ENCODE assay signal across 24 cellular contexts in the genomic region with DNA sequence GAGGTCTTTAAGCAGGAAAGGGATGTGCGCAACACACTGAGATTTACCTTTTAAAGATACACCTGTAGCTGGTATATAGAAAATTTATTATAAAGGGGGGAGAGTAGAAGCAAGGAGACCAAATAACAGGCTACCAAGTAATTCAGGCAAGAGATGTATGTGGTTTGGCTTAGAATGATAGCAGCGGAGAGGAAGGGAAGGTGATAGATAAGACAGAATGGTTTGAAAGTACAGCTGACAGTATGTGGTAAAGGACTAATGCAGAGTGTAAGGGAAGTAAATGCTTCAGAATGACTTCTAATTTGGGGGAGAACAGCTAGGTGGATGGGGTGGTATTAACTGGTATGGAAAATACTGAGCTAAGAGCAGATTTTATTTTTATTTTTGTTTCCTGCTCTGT.
"Had no signal": no experiment of that assay in that cellular context is flagged by ENCODE, and none has a peak within 500 bp of the region (broad histone marks: within the 10 kb centered on the region; RNA-seq: fewer than 3 reads in every experiment).

No MANE protein-coding gene starts in this region.

- H3K4me2 ChIP-seq: smooth muscle cell had no signal

- FAIRE-seq: keratinocyte had no signal

- H3K27me3 ChIP-seq: ovary, right atrium auricular region, right lobe of liver, tibial nerve, uterus had no signal

- H3K9me3 ChIP-seq: ovary, right lobe of liver, uterus had no signal

- H3K4me1 ChIP-seq: right atrium auricular region, right lobe of liver, tibial nerve, uterus had no signal

- H3K27ac ChIP-seq: ovary, right atrium auricular region, right lobe of liver, tibial nerve, uterus had no signal

- H3K36me3 ChIP-seq: ovary, right atrium auricular region, right lobe of liver, tibial nerve, uterus had no signal

- H3K4me3 ChIP-seq: lung, mucosa of descending colon, ovary, right atrium auricular region, right lobe of liver, smooth muscle cell, tibial nerve, uterus had no signal

- DNase-seq: hippocampal formation; kidney glomerular epithelial cell; left cardiac atrium; midbrain; mucosa of descending colon; naive thymus-derived CD4-positive, alpha-beta T cell; ovary; right lobe of liver; stimulated activated CD4-positive, alpha-beta T cell treated with anti-CD3 and anti-CD28 coated beads, Interleukin-1b, Interleukin-23, amount 100 ng/mL, for 48 hours; stimulated activated CD4-positive, alpha-beta T cell treated with anti-CD3 and anti-CD28 coated beads, Interleukin-2, amount 100 ng/mL, for 48 hours; stimulated activated CD4-positive, alpha-beta T cell treated with anti-CD3 and anti-CD28 coated beads, Interleukin-4, amount 100 ng/mL, for 4 hours; stimulated activated CD8-positive, alpha-beta memory T cell treated with anti-CD3 and anti-CD28 coated beads, Interleukin-4, amount 100 ng/mL, for 48 hours; stimulated activated naive CD4-positive, alpha-beta T cell treated with Interleukin-2 at 50 U/mL for 16 hours; stimulated activated naive CD8-positive, alpha-beta T cell treated with anti-CD3 and anti-CD28 coated beads, Interleukin-15, amount 100 ng/mL, for 72 hours; substantia nigra; uterus had no signal

- ATAC-seq: left cardiac atrium; left lobe of liver; mucosa of descending colon; naive thymus-derived CD4-positive, alpha-beta T cell; natural killer cell treated with Interleukin-12 subunit alpha and Interleukin-12 subunit beta and Interleukin-15 and Interleukin-18, amount 100 ng/mL, for 72 hours; right lobe of liver; stimulated activated memory B cell treated with anti-CD40 and anti-IgM and Interleukin-4, amounts not matched to agents 10 μg/mL and 1 μg/mL and 100 μg/mL, for 72 hours; stimulated activated naive CD8-positive, alpha-beta T cell treated with anti-CD3 and anti-CD28 coated beads, Interleukin-15, amount 100 ng/mL, for 72 hours had no signal
